ENCODE assay signal across 30 cellular contexts in genomic region chr18:67219821-67220220, GRCh38.
"Had no signal": no experiment of that assay in that cellular context is flagged by ENCODE, and none has a peak within 500 bp of the region (broad histone marks: within the 10 kb centered on the region; RNA-seq: fewer than 3 reads in every experiment).

No MANE protein-coding gene starts in this region.

- ATAC-seq: body of pancreas; effector memory CD8-positive, alpha-beta T cell; esophagus mucosa; foreskin keratinocyte; heart right ventricle; naive thymus-derived CD4-positive, alpha-beta T cell; pancreas; stimulated activated memory B cell treated with anti-CD40 and anti-IgM and Interleukin-4, amounts not matched to agents 10 μg/mL and 1 μg/mL and 100 μg/mL, for 72 hours; stimulated activated naive CD8-positive, alpha-beta T cell treated with anti-CD3 and anti-CD28 coated beads, Interleukin-15, amount 100 ng/mL, for 72 hours had no signal

- H3K27ac ChIP-seq: adrenal gland, body of pancreas, coronary artery, foreskin keratinocyte, heart right ventricle, pancreas, prostate gland, thyroid gland, upper lobe of left lung, vagina, VCaP had no signal

- DNase-seq: activated CD4-positive, alpha-beta T cell treated with anti-CD3 and anti-CD28 coated beads for 4 hours; activated CD4-positive, alpha-beta T cell treated with anti-CD3 and anti-CD28 coated beads, Interleukin-2, amount 50 U/mL, for 4 hours; activated effector memory CD4-positive, alpha-beta T cell treated with anti-CD3 and anti-CD28 coated beads, Interleukin-2, amount 50 U/mL, for 16 hours; activated naive CD4-positive, alpha-beta T cell treated with anti-CD3 and anti-CD28 coated beads for 36 hours; activated naive CD8-positive, alpha-beta T cell treated with anti-CD3 and anti-CD28 coated beads for 36 hours; activated T-cell treated with anti-CD3 and anti-CD28 coated beads for 4 hours; adrenal gland; aorta; body of pancreas; cerebellar nuclear complex; effector memory CD8-positive, alpha-beta T cell; foreskin keratinocyte; heart right ventricle; midbrain; naive thymus-derived CD4-positive, alpha-beta T cell; nucleus accumbens; pancreas; stimulated activated CD4-positive, alpha-beta T cell treated with anti-CD3 and anti-CD28 coated beads, Interleukin-1b, Interleukin-23, amount 100 ng/mL, for 48 hours; stimulated activated CD4-positive, alpha-beta T cell treated with anti-CD3 and anti-CD28 coated beads, Interleukin-4, amount 100 ng/mL, for 4 hours; stimulated activated CD8-positive, alpha-beta memory T cell treated with anti-CD3 and anti-CD28 coated beads, Interleukin-4, amount 100 ng/mL, for 48 hours; stimulated activated naive CD8-positive, alpha-beta T cell treated with anti-CD3 and anti-CD28 coated beads, Interleukin-15, amount 100 ng/mL, for 72 hours; thyroid gland; upper lobe of left lung had no signal

- H3K9me3 ChIP-seq: adrenal gland, body of pancreas, heart right ventricle, pancreas, prostate gland, thyroid gland, upper lobe of left lung, vagina had no signal

- H3K4me3 ChIP-seq: adrenal gland, body of pancreas, coronary artery, heart right ventricle, pancreas, prostate gland, smooth muscle cell, thyroid gland, upper lobe of left lung, vagina had no signal

- H3K27me3 ChIP-seq: adrenal gland, foreskin keratinocyte, heart right ventricle, pancreas, thyroid gland, upper lobe of left lung, vagina had no signal

- H3K4me2 ChIP-seq: smooth muscle cell had no signal

- H3K36me3 ChIP-seq: adrenal gland, heart right ventricle, pancreas, prostate gland, thyroid gland, upper lobe of left lung, vagina had no signal

- H3K4me1 ChIP-seq: adrenal gland, body of pancreas, foreskin keratinocyte, heart right ventricle, pancreas, prostate gland, thyroid gland, upper lobe of left lung, vagina had no signal
